In the genomic region with DNA sequence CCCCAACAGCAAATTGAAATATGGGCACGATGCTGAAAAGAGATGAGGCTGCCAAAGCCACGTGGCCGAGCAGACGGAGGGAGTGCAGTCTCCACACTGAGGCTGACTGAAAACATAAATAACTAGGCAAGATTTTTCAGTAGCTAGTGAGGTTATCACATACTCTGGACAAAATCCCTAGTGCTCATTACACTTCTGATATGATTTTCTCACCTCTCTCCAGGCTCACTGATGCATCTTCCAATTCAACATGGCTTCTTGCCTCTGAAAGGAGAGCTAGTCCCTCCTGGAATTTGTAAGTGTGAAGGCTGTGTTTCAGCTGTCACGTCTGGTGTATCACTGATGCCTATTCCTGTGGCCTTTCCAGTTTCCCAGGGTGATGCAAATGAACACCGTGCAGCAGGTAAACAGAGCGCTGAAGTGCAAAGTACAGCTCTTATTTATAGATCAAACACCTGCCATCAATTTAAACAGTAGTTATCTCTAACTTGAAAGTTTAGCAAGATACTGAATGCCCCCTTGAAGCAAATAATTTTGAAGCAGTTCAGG, we compare ENCODE assay signal across 1 cellular context.
TF ChIP-seq lines count a peak whose summit lies in the region.

No MANE protein-coding gene starts in this region.

TF ChIP-seq in HepG2, 621 proteins besides CTCF, POLR2A, EP300 and RAD21 (continued from another document and continues in another):
- TF ChIP-seq, protein P1, sequence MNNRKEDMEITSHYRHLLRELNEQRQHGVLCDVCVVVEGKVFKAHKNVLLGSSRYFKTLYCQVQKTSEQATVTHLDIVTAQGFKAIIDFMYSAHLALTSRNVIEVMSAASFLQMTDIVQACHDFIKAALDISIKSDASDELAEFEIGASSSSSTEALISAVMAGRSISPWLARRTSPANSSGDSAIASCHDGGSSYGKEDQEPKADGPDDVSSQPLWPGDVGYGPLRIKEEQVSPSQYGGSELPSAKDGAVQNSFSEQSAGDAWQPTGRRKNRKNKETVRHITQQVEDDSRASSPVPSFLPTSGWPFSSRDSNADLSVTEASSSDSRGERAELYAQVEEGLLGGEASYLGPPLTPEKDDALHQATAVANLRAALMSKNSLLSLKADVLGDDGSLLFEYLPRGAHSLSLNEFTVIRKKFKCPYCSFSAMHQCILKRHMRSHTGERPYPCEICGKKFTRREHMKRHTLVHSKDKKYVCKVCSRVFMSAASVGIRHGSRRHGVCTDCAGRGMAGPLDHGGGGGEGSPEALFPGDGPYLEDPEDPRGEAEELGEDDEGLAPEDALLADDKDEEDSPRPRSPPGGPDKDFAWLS (CRISPR knock-in tag; IDR thresholded peaks at IDR 0.05; ENCODE audit: borderline replicate concordance), result no peak
- no peak; the same call in 1 of the 2 replicates for TF ChIP-seq ZMYM3 (CRISPR knock-in tag; IDR thresholded peaks at IDR 0.05)
- TF ChIP-seq, protein P2, sequence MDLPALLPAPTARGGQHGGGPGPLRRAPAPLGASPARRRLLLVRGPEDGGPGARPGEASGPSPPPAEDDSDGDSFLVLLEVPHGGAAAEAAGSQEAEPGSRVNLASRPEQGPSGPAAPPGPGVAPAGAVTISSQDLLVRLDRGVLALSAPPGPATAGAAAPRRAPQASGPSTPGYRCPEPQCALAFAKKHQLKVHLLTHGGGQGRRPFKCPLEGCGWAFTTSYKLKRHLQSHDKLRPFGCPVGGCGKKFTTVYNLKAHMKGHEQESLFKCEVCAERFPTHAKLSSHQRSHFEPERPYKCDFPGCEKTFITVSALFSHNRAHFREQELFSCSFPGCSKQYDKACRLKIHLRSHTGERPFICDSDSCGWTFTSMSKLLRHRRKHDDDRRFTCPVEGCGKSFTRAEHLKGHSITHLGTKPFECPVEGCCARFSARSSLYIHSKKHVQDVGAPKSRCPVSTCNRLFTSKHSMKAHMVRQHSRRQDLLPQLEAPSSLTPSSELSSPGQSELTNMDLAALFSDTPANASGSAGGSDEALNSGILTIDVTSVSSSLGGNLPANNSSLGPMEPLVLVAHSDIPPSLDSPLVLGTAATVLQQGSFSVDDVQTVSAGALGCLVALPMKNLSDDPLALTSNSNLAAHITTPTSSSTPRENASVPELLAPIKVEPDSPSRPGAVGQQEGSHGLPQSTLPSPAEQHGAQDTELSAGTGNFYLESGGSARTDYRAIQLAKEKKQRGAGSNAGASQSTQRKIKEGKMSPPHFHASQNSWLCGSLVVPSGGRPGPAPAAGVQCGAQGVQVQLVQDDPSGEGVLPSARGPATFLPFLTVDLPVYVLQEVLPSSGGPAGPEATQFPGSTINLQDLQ (CRISPR knock-in tag; IDR thresholded peaks at IDR 0.05), result no peak
- TF ChIP-seq CENPBD1 (CRISPR knock-in tag; IDR thresholded peaks at IDR 0.05; ENCODE audit: borderline replicate concordance, low read depth), result no peak
- no peak for TF ChIP-seq ARNTL (CRISPR knock-in tag; IDR thresholded peaks at IDR 0.05)
- no peak for TF ChIP-seq ZNF7 (CRISPR knock-in tag; IDR thresholded peaks at IDR 0.05)
- no peak for TF ChIP-seq JDP2 (CRISPR knock-in tag; IDR thresholded peaks at IDR 0.05; ENCODE audit: borderline replicate concordance)
- TF ChIP-seq MAFF (IDR thresholded peaks at IDR 0.05; ENCODE audit: low read depth, low read length), result no peak
- TF ChIP-seq, protein P3, sequence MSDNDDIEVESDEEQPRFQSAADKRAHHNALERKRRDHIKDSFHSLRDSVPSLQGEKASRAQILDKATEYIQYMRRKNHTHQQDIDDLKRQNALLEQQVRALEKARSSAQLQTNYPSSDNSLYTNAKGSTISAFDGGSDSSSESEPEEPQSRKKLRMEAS (IDR thresholded peaks at IDR 0.05), result peak; percentile 64; the same call in 1 of the 2 replicates
- no peak for TF ChIP-seq KMT2A (CRISPR knock-in tag; IDR thresholded peaks at IDR 0.05)
- TF ChIP-seq ZNF776 (CRISPR knock-in tag; IDR thresholded peaks at IDR 0.05), result no peak
- TF ChIP-seq, protein P4, sequence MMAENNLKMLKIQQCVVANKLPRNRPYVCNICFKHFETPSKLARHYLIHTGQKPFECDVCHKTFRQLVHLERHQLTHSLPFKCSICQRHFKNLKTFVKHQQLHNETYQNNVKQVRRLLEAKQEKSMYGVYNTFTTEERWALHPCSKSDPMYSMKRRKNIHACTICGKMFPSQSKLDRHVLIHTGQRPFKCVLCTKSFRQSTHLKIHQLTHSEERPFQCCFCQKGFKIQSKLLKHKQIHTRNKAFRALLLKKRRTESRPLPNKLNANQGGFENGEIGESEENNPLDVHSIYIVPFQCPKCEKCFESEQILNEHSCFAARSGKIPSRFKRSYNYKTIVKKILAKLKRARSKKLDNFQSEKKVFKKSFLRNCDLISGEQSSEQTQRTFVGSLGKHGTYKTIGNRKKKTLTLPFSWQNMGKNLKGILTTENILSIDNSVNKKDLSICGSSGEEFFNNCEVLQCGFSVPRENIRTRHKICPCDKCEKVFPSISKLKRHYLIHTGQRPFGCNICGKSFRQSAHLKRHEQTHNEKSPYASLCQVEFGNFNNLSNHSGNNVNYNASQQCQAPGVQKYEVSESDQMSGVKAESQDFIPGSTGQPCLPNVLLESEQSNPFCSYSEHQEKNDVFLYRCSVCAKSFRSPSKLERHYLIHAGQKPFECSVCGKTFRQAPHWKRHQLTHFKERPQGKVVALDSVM (CRISPR knock-in tag; IDR thresholded peaks at IDR 0.05), result no peak
- TF ChIP-seq ZNF331 (CRISPR knock-in tag; IDR thresholded peaks at IDR 0.05), result peak; percentile 68
- no peak for TF ChIP-seq PRDM15 (CRISPR knock-in tag; IDR thresholded peaks at IDR 0.05)
- TF ChIP-seq PTBP1 (IDR thresholded peaks at IDR 0.05; ENCODE audit: low read depth, low read length, poor library complexity, severe bottlenecking), result no peak
- peak; percentile 51; the same call in 1 of the 2 replicates for TF ChIP-seq POGZ (CRISPR knock-in tag; IDR thresholded peaks at IDR 0.05)
- TF ChIP-seq ZNF496 (CRISPR knock-in tag; IDR thresholded peaks at IDR 0.05; ENCODE audit: insufficient replicate concordance), result no peak
- TF ChIP-seq, protein P5, sequence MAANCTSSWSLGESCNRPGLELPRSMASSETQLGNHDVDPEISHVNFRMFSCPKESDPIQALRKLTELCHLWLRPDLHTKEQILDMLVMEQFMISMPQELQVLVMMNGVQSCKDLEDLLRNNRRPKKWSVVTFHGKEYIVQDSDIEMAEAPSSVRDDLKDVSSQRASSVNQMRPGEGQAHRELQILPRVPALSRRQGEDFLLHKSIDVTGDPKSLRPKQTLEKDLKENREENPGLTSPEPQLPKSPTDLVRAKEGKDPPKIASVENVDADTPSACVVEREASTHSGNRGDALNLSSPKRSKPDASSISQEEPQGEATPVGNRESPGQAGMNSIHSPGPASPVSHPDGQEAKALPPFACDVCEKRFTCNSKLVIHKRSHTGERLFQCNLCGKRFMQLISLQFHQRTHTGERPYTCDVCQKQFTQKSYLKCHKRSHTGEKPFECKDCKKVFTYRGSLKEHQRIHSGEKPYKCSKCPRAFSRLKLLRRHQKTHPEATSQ (CRISPR knock-in tag; IDR thresholded peaks at IDR 0.05; ENCODE audit: borderline replicate concordance), result no peak
- TF ChIP-seq BCL6 (CRISPR knock-in tag; IDR thresholded peaks at IDR 0.05), result peak; percentile 51; the same call in 1 of the 2 replicates
- TF ChIP-seq ZNF33A (CRISPR knock-in tag; IDR thresholded peaks at IDR 0.05; ENCODE audit: borderline replicate concordance), result no peak
- TF ChIP-seq ZNF792 (CRISPR knock-in tag; IDR thresholded peaks at IDR 0.05), result no peak; the same call in 1 of the 2 replicates
- no peak for TF ChIP-seq ZNF546 (CRISPR knock-in tag; conservative IDR thresholded peaks at IDR 0.05)
- TF ChIP-seq RELA (CRISPR knock-in tag; IDR thresholded peaks at IDR 0.05), result no peak
- TF ChIP-seq, protein P6, sequence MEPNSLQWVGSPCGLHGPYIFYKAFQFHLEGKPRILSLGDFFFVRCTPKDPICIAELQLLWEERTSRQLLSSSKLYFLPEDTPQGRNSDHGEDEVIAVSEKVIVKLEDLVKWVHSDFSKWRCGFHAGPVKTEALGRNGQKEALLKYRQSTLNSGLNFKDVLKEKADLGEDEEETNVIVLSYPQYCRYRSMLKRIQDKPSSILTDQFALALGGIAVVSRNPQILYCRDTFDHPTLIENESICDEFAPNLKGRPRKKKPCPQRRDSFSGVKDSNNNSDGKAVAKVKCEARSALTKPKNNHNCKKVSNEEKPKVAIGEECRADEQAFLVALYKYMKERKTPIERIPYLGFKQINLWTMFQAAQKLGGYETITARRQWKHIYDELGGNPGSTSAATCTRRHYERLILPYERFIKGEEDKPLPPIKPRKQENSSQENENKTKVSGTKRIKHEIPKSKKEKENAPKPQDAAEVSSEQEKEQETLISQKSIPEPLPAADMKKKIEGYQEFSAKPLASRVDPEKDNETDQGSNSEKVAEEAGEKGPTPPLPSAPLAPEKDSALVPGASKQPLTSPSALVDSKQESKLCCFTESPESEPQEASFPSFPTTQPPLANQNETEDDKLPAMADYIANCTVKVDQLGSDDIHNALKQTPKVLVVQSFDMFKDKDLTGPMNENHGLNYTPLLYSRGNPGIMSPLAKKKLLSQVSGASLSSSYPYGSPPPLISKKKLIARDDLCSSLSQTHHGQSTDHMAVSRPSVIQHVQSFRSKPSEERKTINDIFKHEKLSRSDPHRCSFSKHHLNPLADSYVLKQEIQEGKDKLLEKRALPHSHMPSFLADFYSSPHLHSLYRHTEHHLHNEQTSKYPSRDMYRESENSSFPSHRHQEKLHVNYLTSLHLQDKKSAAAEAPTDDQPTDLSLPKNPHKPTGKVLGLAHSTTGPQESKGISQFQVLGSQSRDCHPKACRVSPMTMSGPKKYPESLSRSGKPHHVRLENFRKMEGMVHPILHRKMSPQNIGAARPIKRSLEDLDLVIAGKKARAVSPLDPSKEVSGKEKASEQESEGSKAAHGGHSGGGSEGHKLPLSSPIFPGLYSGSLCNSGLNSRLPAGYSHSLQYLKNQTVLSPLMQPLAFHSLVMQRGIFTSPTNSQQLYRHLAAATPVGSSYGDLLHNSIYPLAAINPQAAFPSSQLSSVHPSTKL (CRISPR knock-in tag; IDR thresholded peaks at IDR 0.05), result peak; percentile 89
- no peak for TF ChIP-seq ZNF839 (CRISPR knock-in tag; IDR thresholded peaks at IDR 0.05; ENCODE audit: borderline replicate concordance)
- TF ChIP-seq DMAP1 (CRISPR knock-in tag; IDR thresholded peaks at IDR 0.05), result no peak
- no peak for TF ChIP-seq ZNF354B (CRISPR knock-in tag; IDR thresholded peaks at IDR 0.05)
- TF ChIP-seq MED8 (CRISPR knock-in tag; IDR thresholded peaks at IDR 0.05; ENCODE audit: insufficient replicate concordance), result no peak
- TF ChIP-seq JARID2 (CRISPR knock-in tag; IDR thresholded peaks at IDR 0.05; ENCODE audit: insufficient replicate concordance), result no peak
- no peak for TF ChIP-seq SRF (IDR thresholded peaks at IDR 0.05; ENCODE audit: low read depth, low read length)
- no peak for TF ChIP-seq REPIN1 (CRISPR knock-in tag; IDR thresholded peaks at IDR 0.05; ENCODE audit: borderline replicate concordance, low read depth)
- TF ChIP-seq NFYC (CRISPR knock-in tag; IDR thresholded peaks at IDR 0.05), result no peak
- no peak for TF ChIP-seq FLYWCH1 (CRISPR knock-in tag; IDR thresholded peaks at IDR 0.05)
- TF ChIP-seq ZNF10 (CRISPR knock-in tag; IDR thresholded peaks at IDR 0.05; ENCODE audit: borderline replicate concordance, low read depth), result no peak
- TF ChIP-seq TBP (CRISPR knock-in tag; IDR thresholded peaks at IDR 0.05), result no peak
- TF ChIP-seq FOXP1 (IDR thresholded peaks at IDR 0.05), result peak; percentile 64
- TF ChIP-seq FOXP1 (CRISPR knock-in tag; IDR thresholded peaks at IDR 0.05), result peak; percentile 90
- TF ChIP-seq, protein P7, sequence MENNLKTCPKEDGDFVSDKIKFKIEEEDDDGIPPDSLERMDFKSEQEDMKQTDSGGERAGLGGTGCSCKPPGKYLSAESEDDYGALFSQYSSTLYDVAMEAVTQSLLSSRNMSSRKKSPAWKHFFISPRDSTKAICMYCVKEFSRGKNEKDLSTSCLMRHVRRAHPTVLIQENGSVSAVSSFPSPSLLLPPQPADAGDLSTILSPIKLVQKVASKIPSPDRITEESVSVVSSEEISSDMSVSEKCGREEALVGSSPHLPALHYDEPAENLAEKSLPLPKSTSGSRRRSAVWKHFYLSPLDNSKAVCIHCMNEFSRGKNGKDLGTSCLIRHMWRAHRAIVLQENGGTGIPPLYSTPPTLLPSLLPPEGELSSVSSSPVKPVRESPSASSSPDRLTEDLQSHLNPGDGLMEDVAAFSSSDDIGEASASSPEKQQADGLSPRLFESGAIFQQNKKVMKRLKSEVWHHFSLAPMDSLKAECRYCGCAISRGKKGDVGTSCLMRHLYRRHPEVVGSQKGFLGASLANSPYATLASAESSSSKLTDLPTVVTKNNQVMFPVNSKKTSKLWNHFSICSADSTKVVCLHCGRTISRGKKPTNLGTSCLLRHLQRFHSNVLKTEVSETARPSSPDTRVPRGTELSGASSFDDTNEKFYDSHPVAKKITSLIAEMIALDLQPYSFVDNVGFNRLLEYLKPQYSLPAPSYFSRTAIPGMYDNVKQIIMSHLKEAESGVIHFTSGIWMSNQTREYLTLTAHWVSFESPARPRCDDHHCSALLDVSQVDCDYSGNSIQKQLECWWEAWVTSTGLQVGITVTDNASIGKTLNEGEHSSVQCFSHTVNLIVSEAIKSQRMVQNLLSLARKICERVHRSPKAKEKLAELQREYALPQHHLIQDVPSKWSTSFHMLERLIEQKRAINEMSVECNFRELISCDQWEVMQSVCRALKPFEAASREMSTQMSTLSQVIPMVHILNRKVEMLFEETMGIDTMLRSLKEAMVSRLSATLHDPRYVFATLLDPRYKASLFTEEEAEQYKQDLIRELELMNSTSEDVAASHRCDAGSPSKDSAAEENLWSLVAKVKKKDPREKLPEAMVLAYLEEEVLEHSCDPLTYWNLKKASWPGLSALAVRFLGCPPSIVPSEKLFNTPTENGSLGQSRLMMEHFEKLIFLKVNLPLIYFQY (CRISPR knock-in tag; IDR thresholded peaks at IDR 0.05; ENCODE audit: borderline replicate concordance), result no peak
- TF ChIP-seq PPARG (CRISPR knock-in tag; conservative IDR thresholded peaks at IDR 0.05), result no peak
- TF ChIP-seq MBD4 (IDR thresholded peaks at IDR 0.05; ENCODE audit: borderline replicate concordance, low read length), result no peak
